ENCODE assay signal across 11 cellular contexts in the genomic region with DNA sequence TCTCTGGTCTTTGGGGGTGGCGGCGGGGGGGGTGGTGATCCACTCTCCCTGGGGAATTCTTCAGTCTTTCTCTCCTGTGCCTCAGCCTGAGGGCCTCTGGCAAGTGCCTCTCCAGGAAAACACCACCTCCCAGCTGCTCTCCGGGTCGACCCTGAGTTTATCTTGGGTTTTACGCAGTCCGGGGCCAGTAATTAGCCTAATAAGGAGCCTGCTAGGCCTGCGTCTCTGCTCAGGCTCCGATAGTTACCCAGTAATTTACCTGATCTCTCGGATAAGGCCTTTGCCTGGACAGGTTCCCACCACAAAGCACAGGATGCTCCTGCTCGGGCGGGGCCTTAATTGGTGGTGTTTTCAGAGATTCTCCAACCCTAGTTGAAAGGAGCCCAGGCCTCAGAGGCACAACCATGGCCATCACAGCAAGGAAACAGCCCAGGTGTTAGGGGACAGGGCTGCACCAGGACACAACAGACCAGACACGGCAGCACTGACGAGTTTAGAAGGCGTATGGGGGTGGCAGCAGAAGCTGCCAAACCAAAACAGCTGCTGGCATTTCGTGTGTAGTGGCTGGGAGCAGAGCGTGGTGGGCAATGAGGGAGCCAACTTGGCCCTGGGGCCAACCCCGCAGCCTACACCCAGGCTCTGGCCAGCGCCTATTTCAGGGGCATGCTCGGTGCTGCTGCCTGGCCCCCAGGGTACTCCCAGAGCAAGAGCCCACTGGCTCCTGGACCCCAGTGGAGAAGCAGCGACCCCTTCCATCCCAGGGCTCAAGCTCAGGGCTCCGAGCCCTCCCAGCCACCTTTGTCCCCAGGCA.
DNase-seq lines count a peak whose midpoint lies in the region; ATAC-seq and TF ChIP-seq lines count a peak whose summit lies in the region.
"Had no signal": no experiment of that assay in that cellular context is flagged by ENCODE, and none has a peak within 500 bp of the region (broad histone marks: within the 10 kb centered on the region; RNA-seq: fewer than 3 reads in every experiment).

No MANE protein-coding gene starts in this region.

- H3K27ac ChIP-seq in iPS-20b (ENCODE audit: low read length): no peak overlapping the region
- peak overlapping the region; percentile 73 to 89 for H3K27ac ChIP-seq in tibial artery
- H3K27ac ChIP-seq: PC-9 had no signal

- H3K4me1 ChIP-seq in iPS-20b (ENCODE audit: insufficient read depth, low read length): peaks cover 14% of the 10 kb centered on the region
- peaks cover 7 to 61% (median 40%) of the 10 kb centered on the region in 4 donors for H3K4me1 ChIP-seq in tibial artery

- POLR2A ChIA-PET in WTC11 (lab: Charles Lee): interaction anchor here (0.8 to 1.1 kb wide), 2 partner anchors 40 to 248 kb away, joined by 3 to 5 read pairs; no protein-coding TSS in a partner anchor

- intact Hi-C loops in tibial artery (cut with DNase I; ENCODE audit: low total_unique reads) (no loop called here), sciatic nerve (cut with DNase I) (no loop called here)

- H3K27me3 ChIP-seq in iPS-20b (ENCODE audit: insufficient read depth, low read length): peaks cover 18% of the 10 kb centered on the region
- H3K27me3 ChIP-seq in tibial artery: no peaks in the 10 kb centered on the region

- ATAC-seq in WTC11 (no peak), GM21526 (IDR thresholded peaks at IDR 0.05; ENCODE audit: low FRiP score, unreplicated experiment) (no peak), GM18868 (IDR thresholded peaks at IDR 0.05; ENCODE audit: unreplicated experiment) (no peak), sciatic nerve (no peak)

- CTCF ChIA-PET in WTC11 (lab: Charles Lee): interaction anchor here (1.2 to 2.9 kb wide), 5 partner anchors 33 to 91 kb away, joined by 3 to 16 read pairs (median 13); no protein-coding TSS in a partner anchor

- TF ChIP-seq CTCF in WTC11 (IDR thresholded peaks at IDR 0.05) (no peak), tibial artery (IDR thresholded peaks at IDR 0.05) (no peak)

- peak overlapping the region; percentile 42; the same call in 1 of the 2 replicates for H3K9ac ChIP-seq in iPS-20b (ENCODE audit: low read depth, low read length)

- no peak overlapping the region for H3K4me3 ChIP-seq in iPS-20b (ENCODE audit: low read length)
- no peak overlapping the region for H3K4me3 ChIP-seq in tibial artery
- H3K4me3 ChIP-seq: PC-9 had no signal

- H3K36me3 ChIP-seq in iPS-20b (ENCODE audit: insufficient read depth, low read depth, low read length): no peaks in the 10 kb centered on the region
- no peaks in the 10 kb centered on the region for H3K36me3 ChIP-seq in tibial artery

- no peaks in the 10 kb centered on the region for H3K27me3 Mint-ChIP-seq in T-helper 1 cell treated with Interleukin-12 subunit alpha and Interleukin-12 subunit beta and Interleukin-4 antibody, amounts not matched to agents 30 μg/mL and 1 μg/mL, for 36 hours (ENCODE audit: low read depth)
- H3K27me3 Mint-ChIP-seq in WTC11 (ENCODE audit: low read depth): peaks cover 19% of the 10 kb centered on the region

- H3K4me1 Mint-ChIP-seq in T-helper 1 cell treated with Interleukin-12 subunit alpha and Interleukin-12 subunit beta and Interleukin-4 antibody, amounts not matched to agents 30 μg/mL and 1 μg/mL, for 36 hours (ENCODE audit: low read depth): peaks cover 37% of the 10 kb centered on the region
- H3K4me1 Mint-ChIP-seq in WTC11: peaks cover 33% of the 10 kb centered on the region

- H3K9me3 ChIP-seq in iPS-20b (ENCODE audit: insufficient read depth, low read depth, low read length) (no peaks in the 10 kb centered on the region), tibial artery (no peaks in the 10 kb centered on the region)

- DNase-seq in T-helper 1 cell (no peak), WTC11 (ENCODE audit: low spot score) (no peak), tibial artery (no peak), sciatic nerve (ENCODE audit: low spot score) (no peak)
- DNase-seq: activated naive CD4-positive, alpha-beta T cell; stimulated activated CD4-positive, alpha-beta T cell treated with anti-CD3 and anti-CD28 coated beads, Interleukin-12 subunit alpha, Interleukin-12 subunit beta, amount 100 ng/mL, for 4 hours had no signal

- peaks cover 1% of the 10 kb centered on the region for H3K36me3 Mint-ChIP-seq in T-helper 1 cell treated with Interleukin-12 subunit alpha and Interleukin-12 subunit beta and Interleukin-4 antibody, amounts not matched to agents 30 μg/mL and 1 μg/mL, for 36 hours (ENCODE audit: low read depth)
- H3K36me3 Mint-ChIP-seq in WTC11: no peaks in the 10 kb centered on the region

- no peaks in the 10 kb centered on the region for H3K9me3 Mint-ChIP-seq in T-helper 1 cell treated with Interleukin-12 subunit alpha and Interleukin-12 subunit beta and Interleukin-4 antibody, amounts not matched to agents 30 μg/mL and 1 μg/mL, for 36 hours
- no peaks in the 10 kb centered on the region for H3K9me3 Mint-ChIP-seq in WTC11

- peak overlapping the region; percentile 7 for H3K4me3 Mint-ChIP-seq in T-helper 1 cell treated with Interleukin-12 subunit alpha and Interleukin-12 subunit beta and Interleukin-4 antibody, amounts not matched to agents 30 μg/mL and 1 μg/mL, for 36 hours
- no peak overlapping the region for H3K4me3 Mint-ChIP-seq in WTC11

- peak overlapping the region; percentile 63 for H3K27ac Mint-ChIP-seq in T-helper 1 cell treated with Interleukin-12 subunit alpha and Interleukin-12 subunit beta and Interleukin-4 antibody, amounts not matched to agents 30 μg/mL and 1 μg/mL, for 36 hours
- peak overlapping the region; percentile 91 for H3K27ac Mint-ChIP-seq in WTC11

TF ChIP-seq in WTC11, 78 proteins besides CTCF, POLR2A, EP300 and RAD21:
- TF ChIP-seq TEAD4 (CRISPR knock-in tag; IDR thresholded peaks at IDR 0.05): no peak
- TF ChIP-seq, protein P1, sequence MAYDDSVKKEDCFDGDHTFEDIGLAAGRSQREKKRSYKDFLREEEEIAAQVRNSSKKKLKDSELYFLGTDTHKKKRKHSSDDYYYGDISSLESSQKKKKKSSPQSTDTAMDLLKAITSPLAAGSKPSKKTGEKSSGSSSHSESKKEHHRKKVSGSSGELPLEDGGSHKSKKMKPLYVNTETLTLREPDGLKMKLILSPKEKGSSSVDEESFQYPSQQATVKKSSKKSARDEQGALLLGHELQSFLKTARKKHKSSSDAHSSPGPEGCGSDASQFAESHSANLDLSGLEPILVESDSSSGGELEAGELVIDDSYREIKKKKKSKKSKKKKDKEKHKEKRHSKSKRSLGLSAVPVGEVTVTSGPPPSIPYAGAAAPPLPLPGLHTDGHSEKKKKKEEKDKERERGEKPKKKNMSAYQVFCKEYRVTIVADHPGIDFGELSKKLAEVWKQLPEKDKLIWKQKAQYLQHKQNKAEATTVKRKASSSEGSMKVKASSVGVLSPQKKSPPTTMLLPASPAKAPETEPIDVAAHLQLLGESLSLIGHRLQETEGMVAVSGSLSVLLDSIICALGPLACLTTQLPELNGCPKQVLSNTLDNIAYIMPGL (CRISPR knock-in tag; IDR thresholded peaks at IDR 0.05): no peak
